In the genomic region with DNA sequence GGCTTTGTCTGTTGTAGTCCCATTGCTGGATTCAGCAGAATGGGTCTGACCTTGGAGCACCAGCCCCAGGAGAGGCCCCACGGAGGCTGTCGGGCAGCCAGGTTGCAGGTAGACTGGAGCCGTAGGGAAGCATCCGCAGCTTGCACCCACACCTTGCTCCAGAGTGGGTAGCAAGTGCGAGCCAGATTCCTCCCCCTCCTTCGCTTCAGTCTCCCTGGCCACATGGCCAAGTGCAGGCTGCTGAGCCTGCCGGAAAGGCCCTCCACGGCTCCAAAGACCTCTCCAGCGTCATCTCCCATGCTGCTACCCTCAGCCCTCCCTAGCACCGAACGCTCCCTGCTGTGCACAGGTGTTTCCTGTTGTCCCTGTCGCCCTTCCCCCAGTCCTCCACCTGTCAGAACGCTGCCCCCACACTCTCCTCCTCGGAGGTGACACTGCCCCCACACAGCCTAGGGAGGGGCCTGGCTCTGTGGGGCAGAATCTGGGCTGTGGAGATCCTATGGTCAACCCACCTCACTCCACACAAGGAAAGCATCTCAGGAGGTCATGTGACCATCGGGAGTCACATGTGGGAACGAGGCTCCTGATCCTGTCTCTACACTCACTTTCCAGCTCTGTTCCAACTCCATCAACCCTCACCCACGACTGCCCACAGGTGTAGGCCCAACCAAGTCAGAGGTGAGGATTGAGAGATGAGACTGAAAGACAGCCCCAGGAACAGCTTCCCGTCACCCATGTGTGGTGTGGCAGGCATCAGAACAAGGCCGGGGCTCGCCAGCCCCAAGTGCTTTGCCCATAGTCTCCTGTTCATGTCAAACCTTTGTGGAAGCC, we compare ENCODE assay signal across 14 cellular contexts. TPM values are rescaled to one million over a fixed set of nuclear protein-coding genes. Genes with fewer than 3 reads are reported as not detected.
DNase-seq lines count a peak whose midpoint lies in the region; ATAC-seq, FAIRE-seq and TF ChIP-seq lines count a peak whose summit lies in the region.
"Had no signal": no experiment of that assay in that cellular context is flagged by ENCODE, and none has a peak within 500 bp of the region (broad histone marks: within the 10 kb centered on the region; RNA-seq: fewer than 3 reads in every experiment).

No MANE protein-coding gene starts in this region.

- TF ChIP-seq EP300 in HepG2 (IDR thresholded peaks at IDR 0.05; ENCODE audit: low read depth in 2 of 2, low read length in 2 of 2) (no peak), HepG2 (CRISPR knock-in tag; IDR thresholded peaks at IDR 0.05; ENCODE audit: borderline replicate concordance) (no peak)

- DNase-seq in HepG2 (ENCODE audit: low spot score) (no peak), right lobe of liver (no peak), NCI-H2107 (lab: John Stamatoyannopoulos, UW) (peak; percentile 59), caudate nucleus (lab: John Stamatoyannopoulos, UW) (peak in 8 of 61 donors; percentile 33 to 69 (median 50)), colonic mucosa (no peak), EL (no peak), HAP-1 (ENCODE audit: low spot score in 2 of 2) (no peak), D721Med (ENCODE audit: insufficient read length, low spot score) (no peak)
- DNase-seq: activated CD4-positive, alpha-beta T cell treated with anti-CD3 and anti-CD28 coated beads for 36 hours; DMS 273 treated with DMSO at 0.1 percent for 48 hours; foreskin keratinocyte; retina; T-helper 17 cell had no signal

- 36% methylated on average over 16 of the region's 20 CpGs for WGBS in HepG2 (ENCODE audit: low lambda C conversion rate)
- 49% methylated on average over 10 of the region's 20 CpGs for WGBS in right lobe of liver (ENCODE audit: insufficient coverage, low coverage, low lambda C conversion rate, missing lambda C conversion rate)

- H3K4me2 ChIP-seq in HepG2 (ENCODE audit: low read depth, low read length): no peak overlapping the region

- POLR2A ChIA-PET in HepG2 (lab: Yijun Ruan, JAX): no interaction called here

- intact Hi-C loops in HepG2 (cut with micrococcal nuclease; ENCODE audit: unreplicated experiment) (loop anchor here (10.0 kb wide), 1 partner anchor 205 kb away; no protein-coding TSS in a partner anchor), right lobe of liver (cut with DNase I) (no loop called here), colonic mucosa (cut with DNase I) (no loop called here)

- H3K4me3 ChIP-seq in HepG2 (replicated peaks in 1 of 3; ENCODE audit: insufficient read depth in 1 of 3, low read depth in 2 of 3, low read length in 3 of 3) (no peak overlapping the region), right lobe of liver (no peak overlapping the region), colonic mucosa (no peak overlapping the region), HAP-1 (no peak overlapping the region)
- H3K4me3 ChIP-seq: tibial nerve had no signal

- H2AFZ ChIP-seq in HepG2 (ENCODE audit: low read length): no peak overlapping the region

- BruUV-seq in HepG2 (replicated peaks; lab: Mats Ljungman, UMichigan): no TSS peak

- H3K36me3 ChIP-seq in HepG2 (replicated peaks in 1 of 2; ENCODE audit: control insufficient read depth in 1 of 2, insufficient read depth in 2 of 2, low read length in 2 of 2): no peaks in the 10 kb centered on the region
- H3K36me3 ChIP-seq in right lobe of liver: no peaks in the 10 kb centered on the region
- no peaks in the 10 kb centered on the region for H3K36me3 ChIP-seq in colonic mucosa
- no peaks in the 10 kb centered on the region for H3K36me3 ChIP-seq in HAP-1 (replicated peaks)
- H3K36me3 ChIP-seq: tibial nerve had no signal

- TF ChIP-seq POLR2A in HepG2 (IDR thresholded peaks at IDR 0.05; ENCODE audit: insufficient read depth in 1 of 2, low read depth in 2 of 2, low read length in 2 of 2) (no peak), right lobe of liver (IDR thresholded peaks at IDR 0.05) (no peak)

- H3K4me1 ChIP-seq in HepG2 (ENCODE audit: insufficient read depth, low read length): no peaks in the 10 kb centered on the region
- no peaks in the 10 kb centered on the region for H3K4me1 ChIP-seq in right lobe of liver
- no peaks in the 10 kb centered on the region for H3K4me1 ChIP-seq in colonic mucosa
- H3K4me1 ChIP-seq in HAP-1: no peaks in the 10 kb centered on the region
- H3K4me1 ChIP-seq: foreskin keratinocyte, tibial nerve had no signal

- in situ Hi-C loops in HepG2 (cut with HindIII; ENCODE audit: extremely low pct_ligation_motif_present, low pct_unique_long_range_greater_than_20kb) (no loop called here), HAP-1 (cut with MboI; ENCODE audit: low sequenced_read_pairs) (no loop called here)

- H3K27ac ChIP-seq in HepG2 (ENCODE audit: extremely low read length, insufficient read depth, low read length): no peak overlapping the region
- H3K27ac ChIP-seq in right lobe of liver: no peak overlapping the region
- H3K27ac ChIP-seq in caudate nucleus (ENCODE audit: low read depth, low read length): peak overlapping the region; percentile 36
- no peak overlapping the region for H3K27ac ChIP-seq in colonic mucosa
- H3K27ac ChIP-seq: foreskin keratinocyte, tibial nerve had no signal

- TF ChIP-seq CTCF in HepG2 (CRISPR knock-in tag; IDR thresholded peaks at IDR 0.05) (no peak), right lobe of liver (IDR thresholded peaks at IDR 0.05) (no peak), colonic mucosa (IDR thresholded peaks at IDR 0.05) (no peak), D721Med (IDR thresholded peaks at IDR 0.05; ENCODE audit: insufficient read depth, missing control alignments) (no peak)

- ATAC-seq in HepG2: no peak
- no peak for ATAC-seq in right lobe of liver
- ATAC-seq: activated CD4-positive, alpha-beta T cell treated with anti-CD3 and anti-CD28 coated beads for 36 hours; foreskin keratinocyte; T-helper 17 cell had no signal

- no peaks in the 10 kb centered on the region for H3K79me2 ChIP-seq in HepG2 (ENCODE audit: insufficient read depth, low read length)

- H3K27me3 ChIP-seq in HepG2 (ENCODE audit: control insufficient read depth in 1 of 2, insufficient read depth in 2 of 2, low read length in 2 of 2) (peaks cover 19 to 91% of the 10 kb centered on the region in 2 experiments), right lobe of liver (no peaks in the 10 kb centered on the region), colonic mucosa (no peaks in the 10 kb centered on the region), HAP-1 (ENCODE audit: low read depth) (no peaks in the 10 kb centered on the region)
- H3K27me3 ChIP-seq: tibial nerve had no signal

- H4K20me1 ChIP-seq in HepG2 (ENCODE audit: insufficient read depth, low read length): no peaks in the 10 kb centered on the region; the same call in 1 of the 2 replicates

- CTCF ChIA-PET in HepG2 (lab: Yijun Ruan, JAX; ENCODE audit: low intra/inter-chr PET ratio, low total read pairs): no interaction called here

- H3K9ac ChIP-seq in HepG2 (ENCODE audit: insufficient read depth, low read depth, low read length): no peak overlapping the region
- H3K9ac ChIP-seq in colonic mucosa (ENCODE audit: low read depth in 2 of 2, low read length in 2 of 2): no peak overlapping the region

- no peak for TF ChIP-seq RAD21 in HepG2 (CRISPR knock-in tag; IDR thresholded peaks at IDR 0.05)

- FAIRE-seq in HepG2 (lab: Jason Lieb, UNC) (no peak), D721Med (lab: Jason Lieb, UNC) (no peak)

- H3K9me3 ChIP-seq in HepG2 (ENCODE audit: low read length) (no peaks in the 10 kb centered on the region), right lobe of liver (no peaks in the 10 kb centered on the region), colonic mucosa (no peaks in the 10 kb centered on the region), HAP-1 (no peaks in the 10 kb centered on the region)
- H3K9me3 ChIP-seq: tibial nerve had no signal

RNA-seq across cellular contexts. Expression of gene KCNF1, which starts 8.3 kb away (rescaled TPM):
- 0.09 and 0.15 TPM in 2 replicates for total RNA-seq in HepG2 (2016; rRNA removed; fragmentation: Illumina TruSeq; extraction: Trizol)
- not detected in 2 replicates for total RNA-seq in HepG2 (2016; cell fraction: cytosol; rRNA removed; fragmentation: Illumina TruSeq; extraction: Trizol; ENCODE audit: low read depth)
- total RNA-seq in HepG2 (2016; cell fraction: insoluble cytoplasmic fraction; rRNA removed; fragmentation: Illumina TruSeq; extraction: Trizol): 0.24 TPM in 1 of 2 replicates, not detected in the other
- total RNA-seq in HepG2 (2016; cell fraction: membrane; rRNA removed; fragmentation: Illumina TruSeq; extraction: Trizol): 0.09 and 0.17 TPM in 2 replicates
- total RNA-seq in HepG2 (2016; cell fraction: nucleus; rRNA removed; fragmentation: Illumina TruSeq; extraction: Trizol): 0.22 TPM in 1 of 2 replicates, not detected in the other
- polyA plus RNA-seq in HepG2 (2011; rRNA removed): 0.12 and 0.17 TPM in 2 replicates
- polyA plus RNA-seq in HepG2 (2011; cell fraction: cytosol; rRNA removed): 0.09 and 0.19 TPM in 2 replicates
- 0.14 and 0.16 TPM in 2 replicates for polyA plus RNA-seq in HepG2 (2011; cell fraction: nucleus; rRNA removed)
- polyA plus RNA-seq in HepG2 (2012): 0.05 TPM in 1 of 2 replicates, not detected in the other
- 0.07 and 0.10 TPM in 2 replicates for polyA plus RNA-seq in HepG2 (2016; cell fraction: cytosol; fragmentation: Illumina TruSeq; extraction: Trizol; ENCODE audit: low read depth)
- 0.13 TPM in 2 replicates for polyA plus RNA-seq in HepG2 (2016; cell fraction: insoluble cytoplasmic fraction; fragmentation: Illumina TruSeq; extraction: Trizol; ENCODE audit: low read depth)
- 0.15 and 0.18 TPM in 2 replicates for polyA plus RNA-seq in HepG2 (2016; cell fraction: membrane; fragmentation: Illumina TruSeq; extraction: Trizol; ENCODE audit: low read depth)
- 0.33 and 0.39 TPM in 2 replicates for polyA plus RNA-seq in HepG2 (2016; cell fraction: nucleus; fragmentation: Illumina TruSeq; extraction: Trizol; ENCODE audit: insufficient read depth, low read depth)
- 0.18 TPM in 1 of 2 replicates, not detected in the other for polyA minus RNA-seq in HepG2 (2011; rRNA and poly(A)+ RNA removed; ENCODE audit: low replicate concordance)
- polyA minus RNA-seq in HepG2 (2011; cell fraction: cytosol; rRNA and poly(A)+ RNA removed): 0.26 TPM in 1 of 2 replicates, not detected in the other
- polyA minus RNA-seq in HepG2 (2011; cell fraction: nucleus; rRNA and poly(A)+ RNA removed): not detected in 2 replicates
- total RNA-seq in right lobe of liver: not detected
- total RNA-seq in colonic mucosa: under 1 TPM; 0.22 to 0.90 TPM
- total RNA-seq: activated CD4-positive, alpha-beta T cell treated with anti-CD3 and anti-CD28 coated beads for 36 hours; T-helper 17 cell had no signal
